8 cellular contexts compared by ENCODE assay signal in genomic region chr1:109618614-109619404, GRCh38. TPM values are rescaled to one million over a fixed set of nuclear protein-coding genes. Genes with fewer than 3 reads are reported as not detected.
DNase-seq lines count a peak whose midpoint lies in the region; ATAC-seq and TF ChIP-seq lines count a peak whose summit lies in the region.

No MANE protein-coding gene starts in this region.

- DNase-seq in CD4-positive, alpha-beta T cell, result no peak
- DNase-seq in MG63 (no peak), ecto neural progenitor cell (ENCODE audit: low spot score) (peak; percentile 14), neural crest cell (ENCODE audit: low read depth, low spot score) (no peak), activated gamma-delta T cell treated with Interleukin-2 at 50 U/mL for 16 hours (no peak), NAMALWA (ENCODE audit: low spot score) (no peak), DMS53 (lab: John Stamatoyannopoulos, UW) (no peak)

- intact Hi-C loops in CD4-positive, alpha-beta T cell (cut with DNase I, micrococcal nuclease), result no loop called here

- peak overlapping the region; percentile 90 for H3K4me3 ChIP-seq in MG63

- ATAC-seq in CD4-positive, alpha-beta T cell (ENCODE audit: poor library complexity), result no peak
- ATAC-seq in HG02884 (IDR thresholded peaks at IDR 0.05; ENCODE audit: unreplicated experiment), result no peak

- no peaks in the 10 kb centered on the region for H3K27me3 Mint-ChIP-seq in CD4-positive, alpha-beta T cell
- no peaks in the 10 kb centered on the region for H3K27me3 Mint-ChIP-seq in neural crest cell (ENCODE audit: low read depth)

- POLR2A ChIA-PET in CD4-positive, alpha-beta T cell (lab: Charles Lee), result interaction anchor here (1.3 to 2.9 kb wide), 7 partner anchors 10 to 366 kb away, joined by 5 to 52 read pairs (median 6); partner anchors contain the start of genes AHCYL1, ATXN7L2 and GNAI3

- CTCF ChIA-PET in CD4-positive, alpha-beta T cell (lab: Charles Lee), result interaction anchor here (0.9 to 2.4 kb wide), 3 partner anchors 21 to 73 kb away, joined by 3 to 10 read pairs (median 3); partner anchors contain the start of gene GNAI3

- no peaks in the 10 kb centered on the region for H3K27me3 ChIP-seq in CD4-positive, alpha-beta T cell (ENCODE audit: control insufficient read depth, insufficient read depth, low read length)
- H3K27me3 ChIP-seq in MG63, result no peaks in the 10 kb centered on the region

- peak overlapping the region; percentile 85 for H3K27ac ChIP-seq in CD4-positive, alpha-beta T cell (ENCODE audit: low read depth, low read length)

- H3K9me3 Mint-ChIP-seq in CD4-positive, alpha-beta T cell, result no peaks in the 10 kb centered on the region
- no peaks in the 10 kb centered on the region for H3K9me3 Mint-ChIP-seq in neural crest cell

- TF ChIP-seq CTCF in CD4-positive, alpha-beta T cell (IDR thresholded peaks at IDR 0.05), result no peak
- no peak for TF ChIP-seq CTCF in neural crest cell (conservative IDR thresholded peaks at IDR 0.05)

- peak overlapping the region; percentile 89 for H3K27ac Mint-ChIP-seq in CD4-positive, alpha-beta T cell
- peak overlapping the region; percentile 95 for H3K27ac Mint-ChIP-seq in neural crest cell (ENCODE audit: unreplicated experiment)

- peaks cover 69% of the 10 kb centered on the region for H3K4me1 Mint-ChIP-seq in CD4-positive, alpha-beta T cell (ENCODE audit: low read depth)
- peaks cover 63% of the 10 kb centered on the region for H3K4me1 Mint-ChIP-seq in neural crest cell

- peak overlapping the region; percentile 99 for H3K4me3 Mint-ChIP-seq in CD4-positive, alpha-beta T cell
- peak overlapping the region; percentile 96 for H3K4me3 Mint-ChIP-seq in neural crest cell

- H3K9me3 ChIP-seq in CD4-positive, alpha-beta T cell (ENCODE audit: control insufficient read depth, low read length), result no peaks in the 10 kb centered on the region
- H3K9me3 ChIP-seq in MG63, result no peaks in the 10 kb centered on the region

- peaks cover 20% of the 10 kb centered on the region for H3K36me3 ChIP-seq in MG63

- H3K36me3 Mint-ChIP-seq in CD4-positive, alpha-beta T cell (ENCODE audit: low read depth), result peaks cover 4% of the 10 kb centered on the region
- H3K36me3 Mint-ChIP-seq in neural crest cell (ENCODE audit: low read depth), result no peaks in the 10 kb centered on the region

RNA-seq across cellular contexts. Expression of gene GNAT2, which starts 0.6 kb away (rescaled TPM):
- total RNA-seq in CD4-positive, alpha-beta T cell, result not detected
- 0.10 TPM in 1 of 2 replicates, not detected in the other for total RNA-seq in MG63 (2014; rRNA removed; shearing (Covaris generic); ENCODE audit: low replicate concordance)
- total RNA-seq in neural crest cell, result not detected in 2 replicates

RNA-seq across cellular contexts. Expression of gene AMPD2, which starts 0.8 kb away (rescaled TPM):
- total RNA-seq in CD4-positive, alpha-beta T cell, result 100 to 1,000 TPM; 170 to 191 TPM
- total RNA-seq in MG63 (2014; rRNA removed; shearing (Covaris generic); ENCODE audit: low replicate concordance), result 119 and 172 TPM in 2 replicates
- total RNA-seq in neural crest cell, result 93.1 and 105 TPM in 2 replicates

RNA-seq across cellular contexts. Expression of gene GSTM4, which starts 37.1 kb away (rescaled TPM):
- total RNA-seq in CD4-positive, alpha-beta T cell, result 10 to 100 TPM; 17.7 to 20.7 TPM
- total RNA-seq in MG63 (2014; rRNA removed; shearing (Covaris generic); ENCODE audit: low replicate concordance), result 27.9 and 33.5 TPM in 2 replicates
- 26.7 and 28.2 TPM in 2 replicates for total RNA-seq in neural crest cell

RNA-seq across cellular contexts. Expression of gene GSTM2, which starts 49.0 kb away (rescaled TPM):
- 100 to 1,000 TPM; 106 to 107 TPM for total RNA-seq in CD4-positive, alpha-beta T cell
- total RNA-seq in MG63 (2014; rRNA removed; shearing (Covaris generic); ENCODE audit: low replicate concordance), result 20.0 and 22.2 TPM in 2 replicates
- total RNA-seq in neural crest cell, result 43.7 and 46.6 TPM in 2 replicates
